In the genomic region with DNA sequence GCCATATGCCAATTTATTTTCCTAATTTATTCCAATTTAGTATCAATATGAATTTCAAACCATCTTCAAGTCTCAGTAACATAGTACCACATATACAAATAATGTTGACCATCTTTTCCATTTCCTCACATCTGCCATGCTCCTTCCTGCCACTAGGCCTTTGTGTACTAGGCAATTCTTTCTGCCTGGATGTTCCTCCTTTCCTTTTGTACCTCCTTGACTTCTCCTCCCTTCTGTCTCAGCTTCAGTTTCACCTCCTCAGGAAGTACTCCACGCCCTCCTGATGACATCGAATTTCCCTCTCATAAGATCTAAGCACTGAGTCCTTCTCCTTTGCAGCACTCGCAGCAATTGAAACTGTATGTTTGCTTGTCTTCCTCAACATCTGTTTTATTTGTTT, we compare ENCODE assay signal across 9 cellular contexts. TPM values are rescaled to one million over a fixed set of nuclear protein-coding genes. Genes with fewer than 3 reads are reported as not detected.
DNase-seq lines count a peak whose midpoint lies in the region; ATAC-seq and TF ChIP-seq lines count a peak whose summit lies in the region.
"Had no signal": no experiment of that assay in that cellular context is flagged by ENCODE, and none has a peak within 500 bp of the region (broad histone marks: within the 10 kb centered on the region; RNA-seq: fewer than 3 reads in every experiment).

No MANE protein-coding gene starts in this region.

- H3K4me3 ChIP-seq in MM.1S (ENCODE audit: low read length) = peak overlapping the region; percentile 52
- no peak overlapping the region for H3K4me3 ChIP-seq in colonic mucosa
- no peak overlapping the region for H3K4me3 ChIP-seq in CD8-positive, alpha-beta T cell (ENCODE audit: low read depth, low read length)

- no peaks in the 10 kb centered on the region for H3K9me3 Mint-ChIP-seq in neural crest cell
- no peaks in the 10 kb centered on the region for H3K9me3 Mint-ChIP-seq in CD8-positive, alpha-beta T cell

- TF ChIP-seq CTCF in MM.1S (IDR thresholded peaks at IDR 0.05; ENCODE audit: low read length) (peak; percentile 51), colonic mucosa (IDR thresholded peaks at IDR 0.05) (peak; percentile 14), neural crest cell (conservative IDR thresholded peaks at IDR 0.05) (peak; percentile 50)
- no peak for TF ChIP-seq CTCF in CD8-positive, alpha-beta T cell (IDR thresholded peaks at IDR 0.05)

- H3K9ac ChIP-seq in MM.1S (ENCODE audit: low read length) = peak overlapping the region; percentile 88
- no peak overlapping the region for H3K9ac ChIP-seq in colonic mucosa (ENCODE audit: low read depth in 2 of 2, low read length in 2 of 2)

- H3K27me3 Mint-ChIP-seq in neural crest cell (ENCODE audit: low read depth) = no peaks in the 10 kb centered on the region
- no peaks in the 10 kb centered on the region for H3K27me3 Mint-ChIP-seq in CD8-positive, alpha-beta T cell (ENCODE audit: low read depth)

- no peaks in the 10 kb centered on the region for H4K20me1 ChIP-seq in MM.1S (ENCODE audit: insufficient read depth, low read length)

- no peak overlapping the region for H3K4me3 Mint-ChIP-seq in neural crest cell
- H3K4me3 Mint-ChIP-seq in CD8-positive, alpha-beta T cell = no peak overlapping the region

- H3K36me3 ChIP-seq in MM.1S (replicated peaks; ENCODE audit: insufficient read depth, low read length) (no peaks in the 10 kb centered on the region), colonic mucosa (no peaks in the 10 kb centered on the region)
- no peaks in the 10 kb centered on the region for H3K36me3 ChIP-seq in CD8-positive, alpha-beta T cell (ENCODE audit: insufficient read depth, low read length)

- ATAC-seq in GM18858 (IDR thresholded peaks at IDR 0.05; ENCODE audit: unreplicated experiment) = no peak
- no peak for ATAC-seq in CD8-positive, alpha-beta T cell

- H3K27ac Mint-ChIP-seq in neural crest cell (ENCODE audit: unreplicated experiment) = peak overlapping the region; percentile 23
- H3K27ac Mint-ChIP-seq in CD8-positive, alpha-beta T cell = no peak overlapping the region

- H3K27ac ChIP-seq in MM.1S (ENCODE audit: low read length) (peak overlapping the region; percentile 97), colonic mucosa (no peak overlapping the region)
- H3K27ac ChIP-seq in CD8-positive, alpha-beta T cell (ENCODE audit: low read depth, low read length) = no peak overlapping the region

- peaks cover 99% of the 10 kb centered on the region for H3K79me2 ChIP-seq in MM.1S (ENCODE audit: low read length)

- no peaks in the 10 kb centered on the region for H3K9me3 ChIP-seq in MM.1S (replicated peaks; ENCODE audit: insufficient read depth, low read length)
- H3K9me3 ChIP-seq in colonic mucosa = no peaks in the 10 kb centered on the region
- no peaks in the 10 kb centered on the region for H3K9me3 ChIP-seq in CD8-positive, alpha-beta T cell (ENCODE audit: low read length)

- H3K27me3 ChIP-seq in MM.1S (replicated peaks; ENCODE audit: insufficient read depth, low read length) = no peaks in the 10 kb centered on the region
- H3K27me3 ChIP-seq in colonic mucosa = no peaks in the 10 kb centered on the region
- H3K27me3 ChIP-seq in CD8-positive, alpha-beta T cell (ENCODE audit: insufficient read depth, low read length) = no peaks in the 10 kb centered on the region

- no peaks in the 10 kb centered on the region for H3K9me2 ChIP-seq in MM.1S (replicated peaks; ENCODE audit: insufficient read depth, low read length)

- DNase-seq in GDM1 (lab: John Stamatoyannopoulos, UW) = peak; percentile 67
- DNase-seq in MM.1S = peak; percentile 62
- no peak for DNase-seq in colonic mucosa
- no peak for DNase-seq in neural crest cell (ENCODE audit: low read depth, low spot score)
- no peak for DNase-seq in NCI-H1417 (lab: John Stamatoyannopoulos, UW)
- no peak for DNase-seq in CD8-positive, alpha-beta T cell
- no peak for DNase-seq in NCI-H526 (lab: John Stamatoyannopoulos, UW)
- DNase-seq: NCI-H1436 treated with DMSO at 0.1 percent for 48 hours had no signal

- POLR2A ChIA-PET in CD8-positive, alpha-beta T cell (lab: Charles Lee) = no interaction called here

- intact Hi-C loops in colonic mucosa (cut with DNase I) = no loop called here
- intact Hi-C loops in CD8-positive, alpha-beta T cell (cut with DNase I, micrococcal nuclease) = no loop called here

- peaks cover 87% of the 10 kb centered on the region for H3F3A ChIP-seq in MM.1S (ENCODE audit: insufficient read depth, low read length)

- H3K4me2 ChIP-seq in MM.1S (ENCODE audit: low read depth, low read length) = peak overlapping the region; percentile 96

- H3K4me1 ChIP-seq in MM.1S (ENCODE audit: low read length) (peaks cover 41% of the 10 kb centered on the region), colonic mucosa (no peaks in the 10 kb centered on the region)
- peaks cover 27% of the 10 kb centered on the region for H3K4me1 ChIP-seq in CD8-positive, alpha-beta T cell (ENCODE audit: insufficient read depth, low read length)

- CTCF ChIA-PET in CD8-positive, alpha-beta T cell (lab: Charles Lee) = interaction anchor here (1.1 to 1.2 kb wide), 2 partner anchors 35 to 1955 kb away, joined by 3 read pairs; no protein-coding TSS in a partner anchor

- no peak overlapping the region for H2AFZ ChIP-seq in MM.1S (ENCODE audit: low read length)

- H3K4me1 Mint-ChIP-seq in neural crest cell = peaks cover 63% of the 10 kb centered on the region
- peaks cover 54% of the 10 kb centered on the region for H3K4me1 Mint-ChIP-seq in CD8-positive, alpha-beta T cell (ENCODE audit: low read depth)

- H3K36me3 Mint-ChIP-seq in neural crest cell (ENCODE audit: low read depth) = no peaks in the 10 kb centered on the region
- no peaks in the 10 kb centered on the region for H3K36me3 Mint-ChIP-seq in CD8-positive, alpha-beta T cell

RNA-seq across cellular contexts. Expression of a gene that starts 53.9 kb away (rescaled TPM):
- total RNA-seq in colonic mucosa (10 to 100 TPM in 1 of 2 donors, 1 to 10 TPM in 1; 7.3 to 26.9 TPM), neural crest cell (46.0 and 56.2 TPM in 2 replicates)
- 1 to 10 TPM; 1.6 TPM for total RNA-seq in CD8-positive, alpha-beta T cell

Comparison
In these comparisons a context has a peak if more than half of its experiments do, and no peak if none do; other contexts are left out.
1. DNase-seq: peak in GDM1 (single experiment) and MM.1S (single experiment); none in colonic mucosa (single experiment), neural crest cell (single experiment), NCI-H1417 (0 of 3), CD8-positive, alpha-beta T cell (0 of 7) and NCI-H526 (0 of 2).